Comparison of ENCODE assay signal across 8 cellular contexts in genomic region chr3:194671900-194672808, GRCh38.
DNase-seq lines count a peak whose midpoint lies in the region; ATAC-seq and FAIRE-seq lines count a peak whose summit lies in the region.

Gene LSG1 (minus strand): TSS chr3:194672191. CDS start chr3:194672162, 29 bp downstream.

- peak; percentile 31 for FAIRE-seq in colon (lab: Jason Lieb, UNC)

- peak; percentile 80 for ATAC-seq in HG03442 (IDR thresholded peaks at IDR 0.05; ENCODE audit: unreplicated experiment)

- peak; percentile 94 for DNase-seq in Ammon's horn (ENCODE audit: low spot score)
- DNase-seq in GM19238 (ENCODE audit: insufficient read length, low spot score), result peak; percentile 77
- DNase-seq in NCI-H524 treated with DMSO at 0.1 percent for 48 hours (lab: John Stamatoyannopoulos, UW), result peak; percentile 92
- DNase-seq in activated CD4-positive, alpha-beta T cell treated with anti-CD3 and anti-CD28 coated beads for 4 hours, result peak; percentile 87 to 90
- peak; percentile 95 for DNase-seq in kidney glomerular epithelial cell (lab: John Stamatoyannopoulos, UW)
- DNase-seq in stimulated activated CD4-positive, alpha-beta T cell treated with anti-CD3 and anti-CD28 coated beads, Interleukin-1b, Interleukin-23, amount 100 ng/mL, for 1 hour (ENCODE audit: low read depth in 2 of 2), result peak; percentile 59 to 76

Comparison
In these comparisons a context has a peak if more than half of its experiments do, and no peak if none do; other contexts are left out.
1. Peak in every context shown above with its lines: DNase-seq and ATAC-seq.